Comparison of ENCODE assay signal across 1 cellular context in genomic region chr19:50275577-50276368, GRCh38.
A peak's percentile ranks its signal among the peaks of the same experiment; 100 is the strongest.
TF ChIP-seq lines count a peak whose summit lies in the region.

No MANE protein-coding gene starts in this region.

TF ChIP-seq in HepG2, 621 proteins besides CTCF, POLR2A, EP300 and RAD21 (continued from another document and continues in another):
- TF ChIP-seq ZBTB39 (CRISPR knock-in tag; IDR thresholded peaks at IDR 0.05) (no peak), ZNF44 (CRISPR knock-in tag; IDR thresholded peaks at IDR 0.05) (no peak), FOSL1 (CRISPR knock-in tag; IDR thresholded peaks at IDR 0.05; ENCODE audit: borderline replicate concordance) (no peak), ZNF619 (CRISPR knock-in tag; IDR thresholded peaks at IDR 0.05) (no peak), NFAT5 (CRISPR knock-in tag; IDR thresholded peaks at IDR 0.05) (no peak), ZFP1 (CRISPR knock-in tag; IDR thresholded peaks at IDR 0.05) (no peak), DDIT3 (CRISPR knock-in tag; IDR thresholded peaks at IDR 0.05) (no peak), SALL2 (CRISPR knock-in tag; IDR thresholded peaks at IDR 0.05) (no peak; the same call in 1 of the 2 replicates), ARNT2 (CRISPR knock-in tag; IDR thresholded peaks at IDR 0.05; ENCODE audit: low read depth) (no peak), NFYC (CRISPR knock-in tag; IDR thresholded peaks at IDR 0.05) (no peak), NR3C1 (CRISPR knock-in tag; IDR thresholded peaks at IDR 0.05) (no peak), ZFX (CRISPR knock-in tag; IDR thresholded peaks at IDR 0.05; ENCODE audit: low read depth) (peak; percentile 92), ZNF761 (CRISPR knock-in tag; conservative IDR thresholded peaks at IDR 0.05) (no peak), PLSCR1 (CRISPR knock-in tag; IDR thresholded peaks at IDR 0.05; ENCODE audit: borderline replicate concordance) (no peak), ZNF367 (CRISPR knock-in tag; IDR thresholded peaks at IDR 0.05; ENCODE audit: borderline replicate concordance) (no peak), SMAD1 (CRISPR knock-in tag; IDR thresholded peaks at IDR 0.05; ENCODE audit: borderline replicate concordance, low read depth) (no peak), ETV5 (CRISPR knock-in tag; IDR thresholded peaks at IDR 0.05; ENCODE audit: borderline replicate concordance) (no peak; the same call in 1 of the 2 replicates), TRIM24 (CRISPR knock-in tag; IDR thresholded peaks at IDR 0.05) (no peak), NFATC3 (CRISPR knock-in tag; IDR thresholded peaks at IDR 0.05) (no peak), ZNF512 (CRISPR knock-in tag; IDR thresholded peaks at IDR 0.05) (no peak), ZC3H13 (CRISPR knock-in tag; IDR thresholded peaks at IDR 0.05) (no peak; the same call in 1 of the 2 replicates), ZNF83 (CRISPR knock-in tag; IDR thresholded peaks at IDR 0.05; ENCODE audit: borderline replicate concordance) (no peak), HNRNPL (IDR thresholded peaks at IDR 0.05; ENCODE audit: low read depth, low read length) (no peak), GATA4 (IDR thresholded peaks at IDR 0.05; ENCODE audit: borderline replicate concordance, low read depth) (no peak), JARID2 (CRISPR knock-in tag; IDR thresholded peaks at IDR 0.05; ENCODE audit: insufficient replicate concordance) (no peak), ARID4A (CRISPR knock-in tag; IDR thresholded peaks at IDR 0.05; ENCODE audit: borderline replicate concordance) (peak; percentile 57; the same call in 1 of the 2 replicates), STAT5B (CRISPR knock-in tag; IDR thresholded peaks at IDR 0.05) (no peak), MAFG (CRISPR knock-in tag; IDR thresholded peaks at IDR 0.05) (no peak), TSC22D2 (CRISPR knock-in tag; IDR thresholded peaks at IDR 0.05; ENCODE audit: borderline replicate concordance) (no peak), FLYWCH1 (CRISPR knock-in tag; IDR thresholded peaks at IDR 0.05) (no peak), SOX5 (CRISPR knock-in tag; IDR thresholded peaks at IDR 0.05; ENCODE audit: borderline replicate concordance) (peak; percentile 41; the same call in 1 of the 2 replicates), ZBTB8A (CRISPR knock-in tag; IDR thresholded peaks at IDR 0.05; ENCODE audit: borderline replicate concordance, low read depth) (no peak), SP5 (CRISPR knock-in tag; IDR thresholded peaks at IDR 0.05; ENCODE audit: borderline replicate concordance, low read depth) (no peak), ATF7-NPFF (CRISPR knock-in tag; IDR thresholded peaks at IDR 0.05; ENCODE audit: low read depth) (no peak), GATAD1 (CRISPR knock-in tag; IDR thresholded peaks at IDR 0.05) (no peak), ZSCAN21 (CRISPR knock-in tag; IDR thresholded peaks at IDR 0.05; ENCODE audit: borderline replicate concordance) (no peak), IRX3 (CRISPR knock-in tag; IDR thresholded peaks at IDR 0.05; ENCODE audit: borderline replicate concordance, low read depth) (no peak), ZBTB49 (CRISPR knock-in tag; IDR thresholded peaks at IDR 0.05; ENCODE audit: borderline replicate concordance) (no peak), PCBP1 (IDR thresholded peaks at IDR 0.05; ENCODE audit: borderline replicate concordance, low read depth, low read length) (no peak), NR2F1 (CRISPR knock-in tag; IDR thresholded peaks at IDR 0.05) (peak in 1 of 2 experiments; percentile 34; a peak in 1 of 4 replicates), RNF219 (CRISPR knock-in tag; IDR thresholded peaks at IDR 0.05) (no peak), ARID2 (CRISPR knock-in tag; IDR thresholded peaks at IDR 0.05; ENCODE audit: borderline replicate concordance) (no peak), ZBTB14 (CRISPR knock-in tag; IDR thresholded peaks at IDR 0.05) (no peak), HMG20B (CRISPR knock-in tag; conservative IDR thresholded peaks at IDR 0.05) (no peak), SMYD3 (CRISPR knock-in tag; IDR thresholded peaks at IDR 0.05) (no peak), ZNF101 (CRISPR knock-in tag; IDR thresholded peaks at IDR 0.05; ENCODE audit: borderline replicate concordance, low read depth) (no peak)
